Comparison of ENCODE assay signal across 8 cellular contexts in genomic region chr3:128226794-128227399, GRCh38.
DNase-seq lines count a peak whose midpoint lies in the region; ATAC-seq lines count a peak whose summit lies in the region.

No MANE protein-coding gene starts in this region.

- ATAC-seq in activated naive CD8-positive, alpha-beta T cell treated with anti-CD3 and anti-CD28 coated beads, Interleukin-2, amount 50 U/mL, for 24 hours: no peak
- ATAC-seq in left ventricle myocardium superior (peak; percentile 79), GM21515 (IDR thresholded peaks at IDR 0.05; ENCODE audit: unreplicated experiment) (no peak), HG02973 (IDR thresholded peaks at IDR 0.05; ENCODE audit: unreplicated experiment) (no peak)

- no peaks in the 10 kb centered on the region for H3K4me1 Mint-ChIP-seq in activated naive CD8-positive, alpha-beta T cell treated with anti-CD3 and anti-CD28 coated beads, Interleukin-2, amount 50 U/mL, for 24 hours

- peaks cover 15% of the 10 kb centered on the region for H3K36me3 Mint-ChIP-seq in activated naive CD8-positive, alpha-beta T cell treated with anti-CD3 and anti-CD28 coated beads, Interleukin-2, amount 50 U/mL, for 24 hours (ENCODE audit: low read depth)

- no peak overlapping the region for H3K27ac Mint-ChIP-seq in activated naive CD8-positive, alpha-beta T cell treated with anti-CD3 and anti-CD28 coated beads, Interleukin-2, amount 50 U/mL, for 24 hours

- no peaks in the 10 kb centered on the region for H3K27me3 Mint-ChIP-seq in activated naive CD8-positive, alpha-beta T cell treated with anti-CD3 and anti-CD28 coated beads, Interleukin-2, amount 50 U/mL, for 24 hours

- DNase-seq in NCI-H1694 treated with DMSO at 0.1 percent for 48 hours (lab: John Stamatoyannopoulos, UW): peak; percentile 10
- DNase-seq in NCI-H1694 (lab: John Stamatoyannopoulos, UW): no peak
- peak; percentile 58 for DNase-seq in NCI-H146 (lab: John Stamatoyannopoulos, UW)
- peak; percentile 27 for DNase-seq in activated naive CD8-positive, alpha-beta T cell treated with anti-CD3 and anti-CD28 coated beads, Interleukin-2, amount 50 U/mL, for 24 hours
- DNase-seq in left ventricle myocardium superior: peak; percentile 67
- DNase-seq in stimulated activated CD4-positive, alpha-beta T cell treated with anti-CD3 and anti-CD28 coated beads, Interleukin-1b, Interleukin-23, amount 100 ng/mL, for 48 hours: peak; percentile 12

- H3K9me3 Mint-ChIP-seq in activated naive CD8-positive, alpha-beta T cell treated with anti-CD3 and anti-CD28 coated beads, Interleukin-2, amount 50 U/mL, for 24 hours: no peaks in the 10 kb centered on the region

- intact Hi-C loops in left ventricle myocardium superior (cut with micrococcal nuclease): no loop called here

- H3K4me3 Mint-ChIP-seq in activated naive CD8-positive, alpha-beta T cell treated with anti-CD3 and anti-CD28 coated beads, Interleukin-2, amount 50 U/mL, for 24 hours: no peak overlapping the region
